8 cellular contexts compared by ENCODE assay signal in genomic region chr15:69160976-69161877, GRCh38. TPM values are rescaled to one million over a fixed set of nuclear protein-coding genes. Genes with fewer than 3 reads are reported as not detected.
DNase-seq lines count a peak whose midpoint lies in the region; FAIRE-seq and TF ChIP-seq lines count a peak whose summit lies in the region.

No MANE protein-coding gene starts in this region.

- under 1% methylated on average over 57 of the region's 57 CpGs for WGBS in urinary bladder

- peak; percentile 14 for DNase-seq in activated gamma-delta T cell treated with Interleukin-2 at 50 U/mL for 16 hours
- DNase-seq in frontal cortex (ENCODE audit: low spot score in 2 of 2) = peak; percentile 27 to 45
- DNase-seq in NOMO-1 treated with DMSO at 0.1 percent for 48 hours (lab: John Stamatoyannopoulos, UW; ENCODE audit: unreplicated experiment) = no peak

- H3K79me2 ChIP-seq in OCI-LY3 (ENCODE audit: low read length) (no peaks in the 10 kb centered on the region), neural cell (replicated peaks; ENCODE audit: insufficient read depth, low read length) (peaks cover 27% of the 10 kb centered on the region)

- H4K20me1 ChIP-seq in OCI-LY3 (ENCODE audit: insufficient read depth, low read length) (no peaks in the 10 kb centered on the region), neural cell (ENCODE audit: insufficient read depth) (peaks cover 3% of the 10 kb centered on the region)

- peak overlapping the region; percentile 87 for H2AFZ ChIP-seq in OCI-LY3 (ENCODE audit: low read depth, low read length)
- H2AFZ ChIP-seq in neural cell (ENCODE audit: low read depth, low read length) = peak overlapping the region; percentile 59

- no peak for FAIRE-seq in frontal cortex (lab: Jason Lieb, UNC)

- H3K27ac ChIP-seq in 22Rv1 (peak overlapping the region; percentile 70), OCI-LY3 (ENCODE audit: low read length) (no peak overlapping the region), neural cell (ENCODE audit: low read length) (peak overlapping the region; percentile 88), urinary bladder (ENCODE audit: low read depth) (no peak overlapping the region)

- no peak for TF ChIP-seq CTCF in 22Rv1 (IDR thresholded peaks at IDR 0.05)
- TF ChIP-seq CTCF in GM12872 (IDR thresholded peaks at IDR 0.05; ENCODE audit: insufficient read depth, low read depth, low read length) = peak; percentile 35; the same call in 1 of the 3 replicates
- TF ChIP-seq CTCF in OCI-LY3 (IDR thresholded peaks at IDR 0.05; ENCODE audit: low read depth, low read length) = peak; percentile 59
- TF ChIP-seq CTCF in neural cell (IDR thresholded peaks at IDR 0.05; ENCODE audit: poor library complexity, severe bottlenecking) = peak; percentile 66

- TF ChIP-seq EP300 in neural cell (conservative IDR thresholded peaks at IDR 0.05; ENCODE audit: poor library complexity, severe bottlenecking) = no peak

- H3K4me3 ChIP-seq in OCI-LY3 (ENCODE audit: low read length) (peak overlapping the region; percentile 90), neural cell (ENCODE audit: low read length) (peak overlapping the region; percentile 88), urinary bladder (ENCODE audit: low read depth, low read length) (peak overlapping the region; percentile 87)

- peak; percentile 65 for TF ChIP-seq RAD21 in neural cell (conservative IDR thresholded peaks at IDR 0.05)

- H3K27me3 ChIP-seq in OCI-LY3 (ENCODE audit: low read depth, low read length) = no peaks in the 10 kb centered on the region; the same call in 1 of the 2 replicates
- no peaks in the 10 kb centered on the region for H3K27me3 ChIP-seq in neural cell (ENCODE audit: insufficient read depth, low read depth, low read length)

- no peaks in the 10 kb centered on the region for H3K9me2 ChIP-seq in neural cell (ENCODE audit: insufficient read depth, low read length)

- peak overlapping the region; percentile 99 for H3K4me2 ChIP-seq in OCI-LY3 (ENCODE audit: low read length)
- H3K4me2 ChIP-seq in neural cell (ENCODE audit: low read length) = peak overlapping the region; percentile 95

- peak overlapping the region; percentile 83 for H3K9ac ChIP-seq in OCI-LY3 (ENCODE audit: low read length)
- H3K9ac ChIP-seq in neural cell (ENCODE audit: low read length) = peak overlapping the region; percentile 88

- no peaks in the 10 kb centered on the region for H3F3A ChIP-seq in neural cell (ENCODE audit: insufficient read depth, low read length, poor library complexity, severe bottlenecking)

- H3K36me3 ChIP-seq in OCI-LY3 (replicated peaks; ENCODE audit: low read depth, low read length) (no peaks in the 10 kb centered on the region), neural cell (ENCODE audit: insufficient read depth, low read length) (no peaks in the 10 kb centered on the region), urinary bladder (ENCODE audit: insufficient read depth) (no peaks in the 10 kb centered on the region)

- H3K9me3 ChIP-seq in OCI-LY3 (ENCODE audit: insufficient read depth, low read length) = no peaks in the 10 kb centered on the region
- H3K9me3 ChIP-seq in neural cell (ENCODE audit: low read length) = no peaks in the 10 kb centered on the region

- H3K4me1 ChIP-seq in OCI-LY3 (ENCODE audit: low read length) = peaks cover 11% of the 10 kb centered on the region
- H3K4me1 ChIP-seq in urinary bladder (ENCODE audit: insufficient read depth) = no peaks in the 10 kb centered on the region

TF ChIP-seq in neural cell, 6 proteins besides CTCF, POLR2A, EP300 and RAD21:
- no peak for TF ChIP-seq EZH2 (IDR thresholded peaks at IDR 0.05; ENCODE audit: borderline replicate concordance, insufficient read depth, low read length, poor library complexity, severe bottlenecking)
- TF ChIP-seq POLR2AphosphoS5 (IDR thresholded peaks at IDR 0.05) = peak; percentile 20
- TF ChIP-seq SMC3 (conservative IDR thresholded peaks at IDR 0.05; ENCODE audit: poor library complexity) = peak; percentile 62
- peak; percentile 51 for TF ChIP-seq MXI1 (conservative IDR thresholded peaks at IDR 0.05; ENCODE audit: poor library complexity, severe bottlenecking)
- TF ChIP-seq REST (IDR thresholded peaks at IDR 0.05; ENCODE audit: borderline replicate concordance) = peak; percentile 38
- TF ChIP-seq TAF1 (IDR thresholded peaks at IDR 0.05; ENCODE audit: low read depth) = no peak

RNA-seq across cellular contexts. Expression of gene GLCE, which starts 0.8 kb away (rescaled TPM):
- total RNA-seq in frontal cortex (76.6 TPM), urinary bladder (44.4 TPM)
- polyA plus RNA-seq in neural cell (26.4 and 31.5 TPM in 2 replicates), urinary bladder (9.6 TPM)
- 41.4 and 43.5 TPM in 2 replicates for polyA minus RNA-seq in neural cell

Comparison
In these comparisons a context has a peak if more than half of its experiments do, and no peak if none do; other contexts are left out.
1. H3K27ac ChIP-seq: peak in 22Rv1 (single experiment) and neural cell (single experiment); none in OCI-LY3 (single experiment) and urinary bladder (single experiment).
2. Peak in every context shown above with its lines, with median percentiles within 50 percentile points of each other: H3K4me3 ChIP-seq.